Comparison of ENCODE assay signal across 1 cellular context in the genomic region with DNA sequence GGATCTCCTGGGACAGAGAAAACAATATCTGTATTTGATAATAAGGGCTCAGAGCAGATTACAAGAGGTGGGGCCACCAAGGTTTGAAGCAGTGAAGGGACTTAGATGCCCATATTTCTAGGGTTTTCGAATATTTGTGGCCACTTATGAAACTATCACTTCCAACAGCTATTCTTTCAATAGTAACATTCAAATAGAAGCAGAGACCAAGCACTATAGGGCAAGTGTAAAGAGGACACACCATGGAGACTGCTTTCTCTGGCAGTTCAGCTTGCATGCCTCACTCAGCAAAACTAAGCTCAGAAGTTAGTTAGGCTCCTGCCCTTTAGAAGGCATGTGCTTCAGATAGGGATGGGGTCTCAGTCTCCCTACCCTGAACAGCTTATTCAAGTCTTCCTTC.
TF ChIP-seq lines count a peak whose summit lies in the region.

No MANE protein-coding gene starts in this region.

TF ChIP-seq in GM12878, 131 proteins besides CTCF, POLR2A, EP300 and RAD21:
- TF ChIP-seq ZNF24 (IDR thresholded peaks at IDR 0.05) (no peak), PAX8 (IDR thresholded peaks at IDR 0.05) (no peak), MLLT1 (IDR thresholded peaks at IDR 0.05) (no peak), CBFB (IDR thresholded peaks at IDR 0.05; ENCODE audit: low read depth) (no peak)
- TF ChIP-seq, protein P1, sequence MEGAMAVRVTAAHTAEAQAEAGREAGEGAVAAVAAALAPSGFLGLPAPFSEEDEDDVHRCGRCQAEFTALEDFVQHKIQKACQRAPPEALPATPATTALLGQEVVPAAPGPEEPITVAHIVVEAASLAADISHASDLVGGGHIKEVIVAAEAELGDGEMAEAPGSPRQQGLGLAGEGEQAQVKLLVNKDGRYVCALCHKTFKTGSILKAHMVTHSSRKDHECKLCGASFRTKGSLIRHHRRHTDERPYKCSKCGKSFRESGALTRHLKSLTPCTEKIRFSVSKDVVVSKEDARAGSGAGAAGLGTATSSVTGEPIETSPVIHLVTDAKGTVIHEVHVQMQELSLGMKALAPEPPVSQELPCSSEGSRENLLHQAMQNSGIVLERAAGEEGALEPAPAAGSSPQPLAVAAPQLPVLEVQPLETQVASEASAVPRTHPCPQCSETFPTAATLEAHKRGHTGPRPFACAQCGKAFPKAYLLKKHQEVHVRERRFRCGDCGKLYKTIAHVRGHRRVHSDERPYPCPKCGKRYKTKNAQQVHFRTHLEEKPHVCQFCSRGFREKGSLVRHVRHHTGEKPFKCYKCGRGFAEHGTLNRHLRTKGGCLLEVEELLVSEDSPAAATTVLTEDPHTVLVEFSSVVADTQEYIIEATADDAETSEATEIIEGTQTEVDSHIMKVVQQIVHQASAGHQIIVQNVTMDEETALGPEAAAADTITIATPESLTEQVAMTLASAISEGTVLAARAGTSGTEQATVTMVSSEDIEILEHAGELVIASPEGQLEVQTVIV (IDR thresholded peaks at IDR 0.05; ENCODE audit: borderline replicate concordance, partially characterized antibody) = no peak
- TF ChIP-seq, protein P2, sequence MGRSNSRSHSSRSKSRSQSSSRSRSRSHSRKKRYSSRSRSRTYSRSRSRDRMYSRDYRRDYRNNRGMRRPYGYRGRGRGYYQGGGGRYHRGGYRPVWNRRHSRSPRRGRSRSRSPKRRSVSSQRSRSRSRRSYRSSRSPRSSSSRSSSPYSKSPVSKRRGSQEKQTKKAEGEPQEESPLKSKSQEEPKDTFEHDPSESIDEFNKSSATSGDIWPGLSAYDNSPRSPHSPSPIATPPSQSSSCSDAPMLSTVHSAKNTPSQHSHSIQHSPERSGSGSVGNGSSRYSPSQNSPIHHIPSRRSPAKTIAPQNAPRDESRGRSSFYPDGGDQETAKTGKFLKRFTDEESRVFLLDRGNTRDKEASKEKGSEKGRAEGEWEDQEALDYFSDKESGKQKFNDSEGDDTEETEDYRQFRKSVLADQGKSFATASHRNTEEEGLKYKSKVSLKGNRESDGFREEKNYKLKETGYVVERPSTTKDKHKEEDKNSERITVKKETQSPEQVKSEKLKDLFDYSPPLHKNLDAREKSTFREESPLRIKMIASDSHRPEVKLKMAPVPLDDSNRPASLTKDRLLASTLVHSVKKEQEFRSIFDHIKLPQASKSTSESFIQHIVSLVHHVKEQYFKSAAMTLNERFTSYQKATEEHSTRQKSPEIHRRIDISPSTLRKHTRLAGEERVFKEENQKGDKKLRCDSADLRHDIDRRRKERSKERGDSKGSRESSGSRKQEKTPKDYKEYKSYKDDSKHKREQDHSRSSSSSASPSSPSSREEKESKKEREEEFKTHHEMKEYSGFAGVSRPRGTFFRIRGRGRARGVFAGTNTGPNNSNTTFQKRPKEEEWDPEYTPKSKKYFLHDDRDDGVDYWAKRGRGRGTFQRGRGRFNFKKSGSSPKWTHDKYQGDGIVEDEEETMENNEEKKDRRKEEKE (IDR thresholded peaks at IDR 0.05) = no peak
